ENCODE assay signal across 13 cellular contexts in the genomic region with DNA sequence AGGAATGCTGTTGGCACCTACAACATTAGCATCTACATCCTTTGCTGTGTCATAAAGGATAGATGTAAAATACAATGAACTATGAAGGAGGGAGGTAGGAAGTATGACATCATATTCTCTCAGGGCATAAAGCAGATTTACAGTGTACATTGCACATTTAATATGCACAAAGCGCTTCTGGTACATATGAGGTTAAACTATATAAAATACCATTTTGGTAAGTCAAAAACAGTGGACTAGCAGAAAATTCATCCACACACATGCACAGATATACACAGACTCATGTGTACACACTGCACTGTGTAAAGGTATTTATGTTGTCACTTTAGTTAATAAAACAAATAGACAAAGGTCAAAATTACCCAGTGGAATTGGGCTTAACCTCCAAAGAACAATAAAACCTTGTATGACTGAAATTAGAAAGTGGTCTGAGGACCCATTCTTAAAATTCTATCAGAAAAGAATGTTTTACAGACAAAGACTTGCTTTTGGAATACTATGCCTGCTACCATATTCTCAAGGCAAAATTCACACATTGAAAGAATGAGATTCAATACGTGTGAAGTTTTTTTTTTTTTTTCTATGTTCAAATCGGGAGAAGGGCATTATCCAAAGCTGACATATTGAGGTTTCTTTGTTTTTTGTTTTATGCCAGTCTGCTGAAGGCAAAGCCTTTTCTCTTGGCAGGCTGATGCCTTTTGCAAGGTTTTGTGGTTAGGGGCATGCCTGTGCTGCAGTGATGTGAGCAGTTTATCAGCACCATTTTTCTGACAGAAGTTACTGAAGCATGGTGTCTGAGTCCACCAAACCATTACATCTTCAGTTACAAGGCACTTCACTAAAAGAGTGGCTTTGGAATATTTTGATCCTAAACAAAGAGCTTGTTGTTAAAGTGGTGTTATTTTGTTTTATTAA.
DNase-seq lines count a peak whose midpoint lies in the region; TF ChIP-seq lines count a peak whose summit lies in the region.
"Had no signal": no experiment of that assay in that cellular context is flagged by ENCODE, and none has a peak within 500 bp of the region (broad histone marks: within the 10 kb centered on the region; RNA-seq: fewer than 3 reads in every experiment).

No MANE protein-coding gene starts in this region.

- H3K36me3 ChIP-seq in neuronal stem cell (replicated peaks in 1 of 2; ENCODE audit: control insufficient read depth in 2 of 2, insufficient read depth in 2 of 2, low read length in 2 of 2) = no peaks in the 10 kb centered on the region

- H2AK5ac ChIP-seq in neuronal stem cell (ENCODE audit: low read depth, low read length) = no peak overlapping the region

- H3K9ac ChIP-seq in neuronal stem cell (ENCODE audit: low read depth, low read length, poor library complexity) = no peak overlapping the region

- no peaks in the 10 kb centered on the region for H3K9me3 ChIP-seq in neuronal stem cell (replicated peaks in 1 of 2; ENCODE audit: control insufficient read depth in 2 of 2, insufficient read depth in 1 of 2, low read depth in 1 of 2, low read length in 2 of 2)

- WGBS in neuronal stem cell (ENCODE audit: extremely low coverage in 2 of 2, insufficient read length in 2 of 2, insufficient replicate concordance in 1 of 2), 2 donors = no CpG with 5 or more reads among the region's 3 CpGs

- no peak overlapping the region for H4K91ac ChIP-seq in neuronal stem cell (ENCODE audit: low read depth, low read length, poor library complexity)

- H3K4me3 ChIP-seq in fibroblast of the aortic adventitia (ENCODE audit: low read depth, low read length) (no peak overlapping the region), neuronal stem cell (ENCODE audit: low read length in 2 of 2) (no peak overlapping the region)

- H3K18ac ChIP-seq in neuronal stem cell (ENCODE audit: low read length) = no peak overlapping the region

- H3K23ac ChIP-seq in neuronal stem cell (ENCODE audit: low read depth, low read length, poor library complexity) = no peak overlapping the region

- H3K4me1 ChIP-seq in neuronal stem cell (ENCODE audit: control insufficient read depth in 2 of 2, insufficient read depth in 1 of 2, low read depth in 1 of 2, low read length in 2 of 2) = peaks cover 0 to 18% of the 10 kb centered on the region in 2 donors

- H2BK12ac ChIP-seq in neuronal stem cell (ENCODE audit: low read length) = no peak overlapping the region

- no peak overlapping the region for H3K27ac ChIP-seq in neuronal stem cell (replicated peaks; ENCODE audit: low read length)

- DNase-seq in AML-193 (lab: John Stamatoyannopoulos, UW) = peak; percentile 34 to 51
- DNase-seq in SK-MEL-5 (ENCODE audit: low read depth, low spot score) = peak; percentile 75
- DNase-seq in fibroblast of the aortic adventitia (ENCODE audit: low read depth) = peak; percentile 26
- DNase-seq in neuronal stem cell (ENCODE audit: low spot score) = no peak
- DNase-seq in DMS114 treated with DMSO at 0.1 percent for 48 hours (lab: John Stamatoyannopoulos, UW; ENCODE audit: unreplicated experiment) = no peak
- no peak for DNase-seq in activated CD8-positive, alpha-beta memory T cell treated with anti-CD3 and anti-CD28 coated beads for 24 hours
- DNase-seq in cerebellum (ENCODE audit: low spot score) = no peak
- DNase-seq: activated CD4-positive, alpha-beta T cell treated with anti-CD3 and anti-CD28 coated beads, Interleukin-2, amount 10 ng/mL, durations not matched to agents 24 days and 14 days; activated T-cell treated with anti-CD3 and anti-CD28 coated beads, Interleukin-2, amount 50 U/mL, for 4 hours; endodermal cell; NCI-H345; stimulated activated CD4-positive, alpha-beta T cell treated with anti-CD3 and anti-CD28 coated beads, Interleukin-4, amount 100 ng/mL, for 24 hours had no signal

- TF ChIP-seq RAD21 in Ishikawa (IDR thresholded peaks at IDR 0.05; ENCODE audit: low read depth) = peak; percentile 25; the same call in 1 of the 2 replicates

- in situ Hi-C loops in SK-MEL-5 (cut with HindIII; ENCODE audit: low pct_unique_long_range_greater_than_20kb, low sequenced_read_pairs) = no loop called here

- no peak overlapping the region for H3K4ac ChIP-seq in neuronal stem cell (ENCODE audit: low read length)

- no peaks in the 10 kb centered on the region for H3K79me1 ChIP-seq in neuronal stem cell (ENCODE audit: low read depth, low read length)

- H3K4me2 ChIP-seq in neuronal stem cell (ENCODE audit: insufficient read depth, low read length, poor library complexity, severe bottlenecking) = no peak overlapping the region

- H2BK5ac ChIP-seq in neuronal stem cell (ENCODE audit: low read length) = no peak overlapping the region

- peak; percentile 92 for TF ChIP-seq EP300 in Ishikawa (IDR thresholded peaks at IDR 0.05; ENCODE audit: borderline replicate concordance)

- H3K27me3 ChIP-seq in neuronal stem cell (ENCODE audit: control insufficient read depth in 3 of 3, insufficient read depth in 3 of 3, low read depth in 1 of 3, low read length in 3 of 3) = no peaks in the 10 kb centered on the region

- TF ChIP-seq CTCF in fibroblast of the aortic adventitia (IDR thresholded peaks at IDR 0.05; ENCODE audit: insufficient read depth, low read length) = no peak

- no peak overlapping the region for H2BK120ac ChIP-seq in neuronal stem cell (ENCODE audit: low read depth, low read length)

- no peak overlapping the region for H2AFZ ChIP-seq in neuronal stem cell (ENCODE audit: low read length)

- H3K14ac ChIP-seq in neuronal stem cell (ENCODE audit: low read length) = no peak overlapping the region

- H4K8ac ChIP-seq in neuronal stem cell (ENCODE audit: low read depth, low read length) = no peak overlapping the region

- no peak overlapping the region for H2BK15ac ChIP-seq in neuronal stem cell (ENCODE audit: low read length)

TF ChIP-seq in Ishikawa, 13 proteins besides CTCF, POLR2A, EP300 and RAD21:
- TF ChIP-seq TEAD4 (IDR thresholded peaks at IDR 0.05) (peak; percentile 87), TCF12 (IDR thresholded peaks at IDR 0.05; ENCODE audit: low read depth) (peak; percentile 85), YY1 (IDR thresholded peaks at IDR 0.05; ENCODE audit: low read depth) (peak; percentile 51; the same call in 1 of the 2 replicates), NFIC (IDR thresholded peaks at IDR 0.05) (peak; percentile 93), EGR1 (IDR thresholded peaks at IDR 0.05) (no peak), CEBPB (IDR thresholded peaks at IDR 0.05) (peak; percentile 71; the same call in 1 of the 2 replicates), FOXM1 (IDR thresholded peaks at IDR 0.05; ENCODE audit: borderline replicate concordance, low read depth) (peak; percentile 82), ZBTB7A (IDR thresholded peaks at IDR 0.05; ENCODE audit: low read depth) (no peak), CREB1 (IDR thresholded peaks at IDR 0.05; ENCODE audit: low read depth) (no peak), TAF1 (IDR thresholded peaks at IDR 0.05; ENCODE audit: low read depth) (no peak)
- TF ChIP-seq, protein P1, sequence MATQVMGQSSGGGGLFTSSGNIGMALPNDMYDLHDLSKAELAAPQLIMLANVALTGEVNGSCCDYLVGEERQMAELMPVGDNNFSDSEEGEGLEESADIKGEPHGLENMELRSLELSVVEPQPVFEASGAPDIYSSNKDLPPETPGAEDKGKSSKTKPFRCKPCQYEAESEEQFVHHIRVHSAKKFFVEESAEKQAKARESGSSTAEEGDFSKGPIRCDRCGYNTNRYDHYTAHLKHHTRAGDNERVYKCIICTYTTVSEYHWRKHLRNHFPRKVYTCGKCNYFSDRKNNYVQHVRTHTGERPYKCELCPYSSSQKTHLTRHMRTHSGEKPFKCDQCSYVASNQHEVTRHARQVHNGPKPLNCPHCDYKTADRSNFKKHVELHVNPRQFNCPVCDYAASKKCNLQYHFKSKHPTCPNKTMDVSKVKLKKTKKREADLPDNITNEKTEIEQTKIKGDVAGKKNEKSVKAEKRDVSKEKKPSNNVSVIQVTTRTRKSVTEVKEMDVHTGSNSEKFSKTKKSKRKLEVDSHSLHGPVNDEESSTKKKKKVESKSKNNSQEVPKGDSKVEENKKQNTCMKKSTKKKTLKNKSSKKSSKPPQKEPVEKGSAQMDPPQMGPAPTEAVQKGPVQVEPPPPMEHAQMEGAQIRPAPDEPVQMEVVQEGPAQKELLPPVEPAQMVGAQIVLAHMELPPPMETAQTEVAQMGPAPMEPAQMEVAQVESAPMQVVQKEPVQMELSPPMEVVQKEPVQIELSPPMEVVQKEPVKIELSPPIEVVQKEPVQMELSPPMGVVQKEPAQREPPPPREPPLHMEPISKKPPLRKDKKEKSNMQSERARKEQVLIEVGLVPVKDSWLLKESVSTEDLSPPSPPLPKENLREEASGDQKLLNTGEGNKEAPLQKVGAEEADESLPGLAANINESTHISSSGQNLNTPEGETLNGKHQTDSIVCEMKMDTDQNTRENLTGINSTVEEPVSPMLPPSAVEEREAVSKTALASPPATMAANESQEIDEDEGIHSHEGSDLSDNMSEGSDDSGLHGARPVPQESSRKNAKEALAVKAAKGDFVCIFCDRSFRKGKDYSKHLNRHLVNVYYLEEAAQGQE (IDR thresholded peaks at IDR 0.05; ENCODE audit: low read depth) = no peak
- TF ChIP-seq, protein P2, sequence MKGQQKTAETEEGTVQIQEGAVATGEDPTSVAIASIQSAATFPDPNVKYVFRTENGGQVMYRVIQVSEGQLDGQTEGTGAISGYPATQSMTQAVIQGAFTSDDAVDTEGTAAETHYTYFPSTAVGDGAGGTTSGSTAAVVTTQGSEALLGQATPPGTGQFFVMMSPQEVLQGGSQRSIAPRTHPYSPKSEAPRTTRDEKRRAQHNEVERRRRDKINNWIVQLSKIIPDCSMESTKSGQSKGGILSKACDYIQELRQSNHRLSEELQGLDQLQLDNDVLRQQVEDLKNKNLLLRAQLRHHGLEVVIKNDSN (IDR thresholded peaks at IDR 0.05) = no peak
- TF ChIP-seq, protein P3, sequence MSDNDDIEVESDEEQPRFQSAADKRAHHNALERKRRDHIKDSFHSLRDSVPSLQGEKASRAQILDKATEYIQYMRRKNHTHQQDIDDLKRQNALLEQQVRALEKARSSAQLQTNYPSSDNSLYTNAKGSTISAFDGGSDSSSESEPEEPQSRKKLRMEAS (IDR thresholded peaks at IDR 0.05) = peak; percentile 48; the same call in 1 of the 2 replicates

Comparison
In these comparisons a context has a peak if more than half of its experiments do, and no peak if none do; other contexts are left out.
1. DNase-seq: peak in AML-193 (2 of 2), SK-MEL-5 (single experiment) and fibroblast of the aortic adventitia (single experiment); none in neuronal stem cell (single experiment), DMS114 treated with DMSO at 0.1 percent for 48 hours (single experiment), activated CD8-positive, alpha-beta memory T cell treated with anti-CD3 and anti-CD28 coated beads for 24 hours (single experiment) and cerebellum (single experiment).